ENCODE assay signal across 23 cellular contexts in the genomic region with DNA sequence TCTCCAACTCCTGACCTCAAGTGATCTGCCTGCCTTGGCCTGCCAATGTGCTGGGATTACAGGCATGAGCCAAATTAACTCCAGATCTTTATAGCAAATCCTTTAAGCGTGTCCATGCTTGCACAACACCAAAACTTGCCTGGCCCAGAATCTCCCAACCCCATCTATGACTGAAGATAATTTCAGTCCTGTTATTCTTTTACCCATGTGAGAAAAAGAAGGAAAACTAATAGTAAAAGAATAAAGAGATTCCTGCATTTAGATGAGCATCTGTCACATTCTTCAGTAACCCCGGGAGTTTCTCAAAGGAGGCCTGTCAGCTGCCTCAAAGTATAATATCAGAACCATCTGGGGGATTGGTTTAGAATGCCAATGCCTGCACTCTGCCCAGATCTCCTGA.
DNase-seq lines count a peak whose midpoint lies in the region; ATAC-seq and TF ChIP-seq lines count a peak whose summit lies in the region.
"Had no signal": no experiment of that assay in that cellular context is flagged by ENCODE, and none has a peak within 500 bp of the region (broad histone marks: within the 10 kb centered on the region; RNA-seq: fewer than 3 reads in every experiment).

No MANE protein-coding gene starts in this region.

- no peaks in the 10 kb centered on the region for H3K36me3 ChIP-seq in psoas muscle (ENCODE audit: insufficient read depth in 1 of 2, low read depth in 1 of 2)
- no peaks in the 10 kb centered on the region for H3K36me3 ChIP-seq in OCI-LY7 (ENCODE audit: insufficient read depth, low read length)
- no peaks in the 10 kb centered on the region for H3K36me3 ChIP-seq in transverse colon
- H3K36me3 ChIP-seq: MG63 had no signal

- ATAC-seq in psoas muscle (no peak), GM18519 (IDR thresholded peaks at IDR 0.05; ENCODE audit: low FRiP score, unreplicated experiment) (no peak)
- ATAC-seq: GM23338 had no signal

- TF ChIP-seq POLR2A in transverse colon (IDR thresholded peaks at IDR 0.05) = no peak

- WGBS in psoas muscle, 3 donors = 30 to 54% (median 40%) methylated on average over 2 of the region's 2 CpGs
- WGBS in transverse colon (ENCODE audit: low coverage in 1 of 2), 2 donors = 63 to 87% methylated on average over 1 to 2 of the region's 2 CpGs

- in situ Hi-C loops in transverse colon (cut with MboI; ENCODE audit: low pct_ligation_motif_present in 1 of 4, low pct_unique_long_range_greater_than_20kb in 1 of 4, low sequenced_read_pairs in 3 of 4) = loop anchor here in 1 of 4 donors (25.0 kb wide), 1 partner anchor 594 kb away; no protein-coding TSS in a partner anchor

- no TSS peak for BruUV-seq in OCI-LY7 (replicated peaks; lab: Mats Ljungman, UMichigan)

- H3K9me3 ChIP-seq in psoas muscle (no peaks in the 10 kb centered on the region), OCI-LY7 (ENCODE audit: low read length) (no peaks in the 10 kb centered on the region), transverse colon (no peaks in the 10 kb centered on the region)
- H3K9me3 ChIP-seq: MG63 had no signal

- TF ChIP-seq CTCF in epithelial cell of esophagus (IDR thresholded peaks at IDR 0.05; ENCODE audit: insufficient read depth, low read depth, low read length, missing control alignments) = no peak
- no peak for TF ChIP-seq CTCF in psoas muscle (IDR thresholded peaks at IDR 0.05)
- no peak for TF ChIP-seq CTCF in OCI-LY7 (conservative IDR thresholded peaks at IDR 0.05; ENCODE audit: low read length)
- no peak for TF ChIP-seq CTCF in transverse colon (IDR thresholded peaks at IDR 0.05)

- H2AFZ ChIP-seq in OCI-LY7 (ENCODE audit: low read length) = no peak overlapping the region
- H2AFZ ChIP-seq: GM23338 had no signal

- no peaks in the 10 kb centered on the region for H3K79me2 ChIP-seq in OCI-LY7 (ENCODE audit: insufficient read depth, low read depth, low read length)

- TF ChIP-seq EP300 in transverse colon (IDR thresholded peaks at IDR 0.05; ENCODE audit: low read depth) = no peak

- H3K27ac ChIP-seq in psoas muscle (no peak overlapping the region), OCI-LY7 (ENCODE audit: low read depth, low read length, poor library complexity, severe bottlenecking) (no peak overlapping the region), transverse colon (no peak overlapping the region)
- H3K27ac ChIP-seq: C4-2B had no signal

- intact Hi-C loops in psoas muscle (cut with DNase I) = no loop called here
- intact Hi-C loops in OCI-LY7 (cut with micrococcal nuclease; ENCODE audit: unreplicated experiment) = no loop called here
- intact Hi-C loops in transverse colon (cut with DNase I; ENCODE audit: low total_unique reads) = no loop called here

- H3K4me1 ChIP-seq in psoas muscle (no peaks in the 10 kb centered on the region), OCI-LY7 (ENCODE audit: insufficient read depth, low read length, poor library complexity, severe bottlenecking) (no peaks in the 10 kb centered on the region), transverse colon (no peaks in the 10 kb centered on the region)

- no peaks in the 10 kb centered on the region for H4K20me1 ChIP-seq in OCI-LY7 (ENCODE audit: insufficient read depth, low read length)

- H3K4me3 ChIP-seq in epithelial cell of esophagus (ENCODE audit: low read length) (no peak overlapping the region), psoas muscle (no peak overlapping the region), OCI-LY7 (ENCODE audit: low read depth, low read length, poor library complexity, severe bottlenecking) (no peak overlapping the region), transverse colon (no peak overlapping the region)
- H3K4me3 ChIP-seq: GM23338, MG63 had no signal

- no peaks in the 10 kb centered on the region for H3K9me2 ChIP-seq in OCI-LY7 (ENCODE audit: insufficient read depth, low read length)

- H3K27me3 ChIP-seq in psoas muscle (ENCODE audit: insufficient read depth in 3 of 3, low read length in 2 of 3) = peaks cover 0 to 6% (median 2%) of the 10 kb centered on the region in 3 donors
- H3K27me3 ChIP-seq in transverse colon = no peaks in the 10 kb centered on the region

- H3K4me2 ChIP-seq in OCI-LY7 (ENCODE audit: low read length) = no peak overlapping the region
- H3K4me2 ChIP-seq: GM23338 had no signal

- POLR2A ChIA-PET in OCI-LY7 (lab: Charles Lee) = interaction anchor here (0.8 kb wide), 1 partner anchor 913 kb away, joined by 3 read pairs; no protein-coding TSS in a partner anchor

- CTCF ChIA-PET in OCI-LY7 (lab: Charles Lee; ENCODE audit: unreplicated experiment) = no interaction called here

- peak; percentile 82 for DNase-seq in DMS 273 (lab: John Stamatoyannopoulos, UW; ENCODE audit: unreplicated experiment)
- peak; percentile 54 for DNase-seq in NCI-H82 (lab: John Stamatoyannopoulos, UW)
- DNase-seq in epithelial cell of esophagus (ENCODE audit: low read depth) = peak; percentile 28
- peak; percentile 50 for DNase-seq in left kidney (ENCODE audit: low read depth, low spot score)
- no peak for DNase-seq in psoas muscle
- DNase-seq in OCI-LY7 (ENCODE audit: low spot score) = no peak
- no peak for DNase-seq in transverse colon
- DNase-seq: ACHN; AML-193; DND-41; HCEC 1CT; IMR-90; MG63; NCI-H1092; NCI-H1436 treated with DMSO at 0.1 percent for 48 hours; NCI-H2029; NCI-H69; NK-92 treated with Interleukin-12 subunit alpha and Interleukin-12 subunit beta, amount 100 ng/mL, for 24 hours; OCI-M1; Right ventricle myocardium superior had no signal

Comparison
In these comparisons a context has a peak if more than half of its experiments do, and no peak if none do; other contexts are left out.
1. DNase-seq: peak in DMS 273 (single experiment), NCI-H82 (single experiment), epithelial cell of esophagus (single experiment) and left kidney (single experiment); none in psoas muscle (0 of 2), OCI-LY7 (single experiment) and transverse colon (single experiment).